ENCODE assay signal across 9 cellular contexts in the genomic region with DNA sequence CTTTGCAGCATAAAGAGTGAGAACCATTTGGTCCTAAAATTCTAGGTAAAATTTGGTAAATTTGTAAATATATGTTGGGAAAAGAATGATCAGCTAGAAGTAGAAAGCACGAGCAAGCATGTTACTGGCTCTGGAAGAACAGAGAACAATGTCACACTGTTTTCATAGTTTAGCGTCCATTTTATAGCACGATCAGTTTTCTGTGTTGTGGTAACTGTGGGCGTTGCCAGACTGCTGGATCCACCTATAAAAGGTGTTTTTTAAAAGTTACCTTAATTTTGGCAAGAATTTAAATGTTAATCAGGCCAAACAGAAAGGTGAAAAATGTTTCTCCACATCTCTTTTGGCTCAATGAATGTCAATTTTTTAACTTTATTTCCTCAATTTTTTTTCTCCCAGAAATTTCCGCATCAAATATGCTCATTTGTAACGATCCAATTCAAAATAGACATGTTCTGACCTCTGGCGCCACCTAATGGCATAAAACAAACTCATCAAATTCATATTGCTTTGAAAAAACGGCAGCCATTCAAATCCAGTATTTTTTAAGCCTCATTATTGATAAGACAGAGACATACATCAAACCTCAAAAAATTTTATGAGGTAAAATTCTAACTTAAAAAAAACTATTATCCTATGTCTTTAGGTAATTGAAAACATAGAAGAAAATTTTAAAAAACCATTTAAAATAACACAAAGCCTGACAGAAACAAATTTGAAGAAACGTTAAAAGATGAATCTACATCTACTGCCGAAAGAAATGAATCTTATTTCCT. TPM values are rescaled to one million over a fixed set of nuclear protein-coding genes. Genes with fewer than 3 reads are reported as not detected.
DNase-seq lines count a peak whose midpoint lies in the region; ATAC-seq and TF ChIP-seq lines count a peak whose summit lies in the region.
"Had no signal": no experiment of that assay in that cellular context is flagged by ENCODE, and none has a peak within 500 bp of the region (broad histone marks: within the 10 kb centered on the region; RNA-seq: fewer than 3 reads in every experiment).

No MANE protein-coding gene starts in this region.

- H3K36me3 Mint-ChIP-seq in CD4-positive, alpha-beta memory T cell: peaks cover 20% of the 10 kb centered on the region in 2 donors
- peaks cover 14% of the 10 kb centered on the region; the same call in 2 of the 3 replicates for H3K36me3 Mint-ChIP-seq in GM23338 (ENCODE audit: low read depth)
- peaks cover 31% of the 10 kb centered on the region for H3K36me3 Mint-ChIP-seq in activated T-helper 1 cell treated with anti-CD3 and anti-CD28 coated beads, Interleukin-12 subunit alpha, Interleukin-12 subunit beta, Interleukin-2, Interleukin-4 antibody, amounts not matched to agents 30 ng/mL and 10 ng/mL and 1 ng/mL, durations not matched to agents 14 hours and 24 hours and 36 hours (ENCODE audit: low read depth)

- ATAC-seq in GM23338 (no peak), HG03442 (IDR thresholded peaks at IDR 0.05; ENCODE audit: unreplicated experiment) (no peak)

- no peaks in the 10 kb centered on the region for H3F3A ChIP-seq in GM23338 (replicated peaks; ENCODE audit: low read depth)

- peak overlapping the region in 2 of 8 donors; percentile 43 to 75 for H3K4me3 Mint-ChIP-seq in CD4-positive, alpha-beta memory T cell
- H3K4me3 Mint-ChIP-seq in GM23338: no peak overlapping the region
- no peak overlapping the region for H3K4me3 Mint-ChIP-seq in activated T-helper 1 cell treated with anti-CD3 and anti-CD28 coated beads, Interleukin-12 subunit alpha, Interleukin-12 subunit beta, Interleukin-2, Interleukin-4 antibody, amounts not matched to agents 30 ng/mL and 10 ng/mL and 1 ng/mL, durations not matched to agents 14 hours and 24 hours and 36 hours

- POLR2A ChIA-PET in CD4-positive, alpha-beta memory T cell (lab: Charles Lee; ENCODE audit: partially characterized antibody): no interaction called here

- H3K27me3 Mint-ChIP-seq in CD4-positive, alpha-beta memory T cell: peaks cover 0 to 2% of the 10 kb centered on the region in 2 donors
- H3K27me3 Mint-ChIP-seq in GM23338 (ENCODE audit: insufficient read depth, low read depth, poor library complexity): peaks cover 5% of the 10 kb centered on the region
- H3K27me3 Mint-ChIP-seq in activated T-helper 1 cell treated with anti-CD3 and anti-CD28 coated beads, Interleukin-12 subunit alpha, Interleukin-12 subunit beta, Interleukin-2, Interleukin-4 antibody, amounts not matched to agents 30 ng/mL and 10 ng/mL and 1 ng/mL, durations not matched to agents 14 hours and 24 hours and 36 hours (ENCODE audit: insufficient read depth): peaks cover 2% of the 10 kb centered on the region

- peaks cover under 1 to 14% (median 7%) of the 10 kb centered on the region in 4 donors for H3K4me1 Mint-ChIP-seq in CD4-positive, alpha-beta memory T cell
- H3K4me1 Mint-ChIP-seq in GM23338: peaks cover 2% of the 10 kb centered on the region
- H3K4me1 Mint-ChIP-seq in activated T-helper 1 cell treated with anti-CD3 and anti-CD28 coated beads, Interleukin-12 subunit alpha, Interleukin-12 subunit beta, Interleukin-2, Interleukin-4 antibody, amounts not matched to agents 30 ng/mL and 10 ng/mL and 1 ng/mL, durations not matched to agents 14 hours and 24 hours and 36 hours (ENCODE audit: low read depth): peaks cover 23% of the 10 kb centered on the region

- no peak overlapping the region for H3K4me3 ChIP-seq in CD4-positive, alpha-beta memory T cell (ENCODE audit: low read length in 2 of 2)
- H3K4me3 ChIP-seq in GM23338 (no peak overlapping the region), ascending aorta (no peak overlapping the region)

- no peak overlapping the region for H3K4me2 ChIP-seq in GM23338

- H3K9me3 Mint-ChIP-seq in CD4-positive, alpha-beta memory T cell: no peaks in the 10 kb centered on the region
- no peaks in the 10 kb centered on the region for H3K9me3 Mint-ChIP-seq in GM23338
- H3K9me3 Mint-ChIP-seq in activated T-helper 1 cell treated with anti-CD3 and anti-CD28 coated beads, Interleukin-12 subunit alpha, Interleukin-12 subunit beta, Interleukin-2, Interleukin-4 antibody, amounts not matched to agents 30 ng/mL and 10 ng/mL and 1 ng/mL, durations not matched to agents 14 hours and 24 hours and 36 hours: no peaks in the 10 kb centered on the region

- CTCF ChIA-PET in CD4-positive, alpha-beta memory T cell (lab: Charles Lee; ENCODE audit: partially characterized antibody): interaction anchor here (0.8 to 7.5 kb wide), 6 partner anchors 10 to 71 kb away, joined by 3 to 100 read pairs (median 7); no protein-coding TSS in a partner anchor

- DNase-seq in CD4-positive, alpha-beta memory T cell: peak; percentile 42 to 61 (median 56)
- DNase-seq in GM23338 (ENCODE audit: low spot score): peak; percentile 62
- peak; percentile 21 for DNase-seq in NCI-H226
- DNase-seq in ascending aorta (ENCODE audit: low spot score in 2 of 2): no peak
- peak; percentile 61 for DNase-seq in kidney tubule cell (ENCODE audit: low spot score)
- no peak for DNase-seq in islet precursor cell
- no peak for DNase-seq in activated T-helper 1 cell treated with anti-CD3 and anti-CD28 coated beads, Interleukin-12 subunit alpha, Interleukin-12 subunit beta, Interleukin-2, Interleukin-4 antibody, amounts not matched to agents 30 ng/mL and 10 ng/mL and 1 ng/mL, durations not matched to agents 14 hours and 24 hours and 36 hours (ENCODE audit: low spot score)

- peak; percentile 67 to 87 for TF ChIP-seq CTCF in GM23338 (conservative IDR thresholded peaks at IDR 0.05; ENCODE audit: low read depth in 2 of 2)
- TF ChIP-seq CTCF in ascending aorta (IDR thresholded peaks at IDR 0.05): peak; percentile 48 to 64 (median 54)

- H3K27me3 ChIP-seq in CD4-positive, alpha-beta memory T cell (ENCODE audit: insufficient read depth, low read length): no peaks in the 10 kb centered on the region
- H3K27me3 ChIP-seq in GM23338 (ENCODE audit: insufficient read depth) (peaks cover 5% of the 10 kb centered on the region), ascending aorta (no peaks in the 10 kb centered on the region)

- H4K20me1 ChIP-seq in GM23338 (replicated peaks; ENCODE audit: insufficient read depth): no peaks in the 10 kb centered on the region

- H2AFZ ChIP-seq in GM23338: no peak overlapping the region

- no peak overlapping the region for H3K27ac ChIP-seq in CD4-positive, alpha-beta memory T cell (ENCODE audit: low read depth, low read length)
- no peak overlapping the region for H3K27ac ChIP-seq in GM23338 (ENCODE audit: low read depth)
- no peak overlapping the region for H3K27ac ChIP-seq in ascending aorta
- H3K27ac ChIP-seq: neutrophil had no signal

- peak overlapping the region in 2 of 7 donors; percentile 1 to 14 for H3K27ac Mint-ChIP-seq in CD4-positive, alpha-beta memory T cell
- H3K27ac Mint-ChIP-seq in GM23338: no peak overlapping the region
- H3K27ac Mint-ChIP-seq in activated T-helper 1 cell treated with anti-CD3 and anti-CD28 coated beads, Interleukin-12 subunit alpha, Interleukin-12 subunit beta, Interleukin-2, Interleukin-4 antibody, amounts not matched to agents 30 ng/mL and 10 ng/mL and 1 ng/mL, durations not matched to agents 14 hours and 24 hours and 36 hours: no peak overlapping the region

- intact Hi-C loops in CD4-positive, alpha-beta memory T cell (cut with micrococcal nuclease): loop anchor here (1.0 to 10.0 kb wide), 3 partner anchors 60 to 1940 kb away; no protein-coding TSS in a partner anchor
- intact Hi-C loops in ascending aorta (cut with DNase I): loop anchor here (5.0 kb wide), 1 partner anchor 72 kb away; no protein-coding TSS in a partner anchor
- intact Hi-C loops in activated T-helper 1 cell treated with anti-CD3 and anti-CD28 coated beads, Interleukin-12 subunit alpha, Interleukin-12 subunit beta, Interleukin-2, Interleukin-4 antibody, amounts not matched to agents 30 ng/mL and 10 ng/mL and 1 ng/mL, durations not matched to agents 14 hours and 24 hours and 36 hours (cut with micrococcal nuclease): loop anchor here (1.0 to 10.0 kb wide), 5 partner anchors 8 to 740 kb away; no protein-coding TSS in a partner anchor

- H3K9me3 ChIP-seq in CD4-positive, alpha-beta memory T cell (ENCODE audit: control insufficient read depth in 1 of 2, low read length in 2 of 2): no peaks in the 10 kb centered on the region
- H3K9me3 ChIP-seq in ascending aorta: no peaks in the 10 kb centered on the region
- H3K9me3 ChIP-seq: neutrophil had no signal

- peaks cover 9% of the 10 kb centered on the region for H3K4me1 ChIP-seq in CD4-positive, alpha-beta memory T cell (ENCODE audit: insufficient read depth, low read length)
- H3K4me1 ChIP-seq in GM23338 (ENCODE audit: insufficient read depth): peaks cover 2% of the 10 kb centered on the region; the same call in 1 of the 2 replicates
- H3K4me1 ChIP-seq in ascending aorta: no peaks in the 10 kb centered on the region

- no peaks in the 10 kb centered on the region for H3K9me2 ChIP-seq in GM23338 (ENCODE audit: insufficient read depth)

- peaks cover 11% of the 10 kb centered on the region for H3K36me3 ChIP-seq in CD4-positive, alpha-beta memory T cell (ENCODE audit: insufficient read depth, low read length)
- no peaks in the 10 kb centered on the region; the same call in none of the 2 replicates for H3K36me3 ChIP-seq in GM23338 (ENCODE audit: insufficient read depth)
- peaks cover 10 to 16% of the 10 kb centered on the region in 2 donors for H3K36me3 ChIP-seq in ascending aorta

- H3K79me2 ChIP-seq in GM23338 (replicated peaks; ENCODE audit: insufficient read depth): no peaks in the 10 kb centered on the region

RNA-seq across cellular contexts. Expression of gene GP5, which starts 5.5 kb away (rescaled TPM):
- 1 to 10 TPM; 3.8 to 4.2 TPM for total RNA-seq in CD4-positive, alpha-beta memory T cell
- polyA plus RNA-seq in CD4-positive, alpha-beta memory T cell: 1 to 10 TPM; 1.3 to 1.9 TPM
- total RNA-seq in GM23338 (2014; rRNA removed; shearing (Covaris generic)): 0.07 and 0.12 TPM in 2 replicates
- polyA plus RNA-seq in GM23338 (2016; fragmentation: Nextera tagmentation; extraction: Ambion mirVana): 0.15 TPM in 1 of 2 replicates, not detected in the other
- total RNA-seq in ascending aorta: 0.11 TPM
- total RNA-seq in activated T-helper 1 cell treated with anti-CD3 and anti-CD28 coated beads, Interleukin-12 subunit alpha, Interleukin-12 subunit beta, Interleukin-2, Interleukin-4 antibody, amounts not matched to agents 30 ng/mL and 10 ng/mL and 1 ng/mL, durations not matched to agents 14 hours and 24 hours and 36 hours: 0.27 and 0.31 TPM in 2 replicates

RNA-seq across cellular contexts. Expression of gene LRRC15, which starts 35.0 kb away (rescaled TPM):
- not detected for total RNA-seq in CD4-positive, alpha-beta memory T cell
- polyA plus RNA-seq in CD4-positive, alpha-beta memory T cell: not detected
- total RNA-seq in GM23338 (2014; rRNA removed; shearing (Covaris generic)): 0.14 TPM in 1 of 2 replicates, not detected in the other
- polyA plus RNA-seq in GM23338 (2016; fragmentation: Nextera tagmentation; extraction: Ambion mirVana): 0.05 TPM in 1 of 2 replicates, not detected in the other
- total RNA-seq in ascending aorta: not detected
- not detected in 2 replicates for total RNA-seq in activated T-helper 1 cell treated with anti-CD3 and anti-CD28 coated beads, Interleukin-12 subunit alpha, Interleukin-12 subunit beta, Interleukin-2, Interleukin-4 antibody, amounts not matched to agents 30 ng/mL and 10 ng/mL and 1 ng/mL, durations not matched to agents 14 hours and 24 hours and 36 hours

RNA-seq across cellular contexts. Expression of gene CPN2, which starts 53.4 kb away (rescaled TPM):
- total RNA-seq in CD4-positive, alpha-beta memory T cell: not detected
- not detected for polyA plus RNA-seq in CD4-positive, alpha-beta memory T cell
- 0.14 TPM in 1 of 2 replicates, not detected in the other for total RNA-seq in GM23338 (2014; rRNA removed; shearing (Covaris generic))
- 0.10 TPM in 1 of 2 replicates, not detected in the other for polyA plus RNA-seq in GM23338 (2016; fragmentation: Nextera tagmentation; extraction: Ambion mirVana)
- not detected for total RNA-seq in ascending aorta
- not detected in 2 replicates for total RNA-seq in activated T-helper 1 cell treated with anti-CD3 and anti-CD28 coated beads, Interleukin-12 subunit alpha, Interleukin-12 subunit beta, Interleukin-2, Interleukin-4 antibody, amounts not matched to agents 30 ng/mL and 10 ng/mL and 1 ng/mL, durations not matched to agents 14 hours and 24 hours and 36 hours

Comparison
In these comparisons a context has a peak if more than half of its experiments do, and no peak if none do; other contexts are left out.
1. DNase-seq: peak in CD4-positive, alpha-beta memory T cell (5 of 5), GM23338 (single experiment), NCI-H226 (single experiment) and kidney tubule cell (single experiment); none in ascending aorta (0 of 2), islet precursor cell (single experiment) and activated T-helper 1 cell treated with anti-CD3 and anti-CD28 coated beads, Interleukin-12 subunit alpha, Interleukin-12 subunit beta, Interleukin-2, Interleukin-4 antibody, amounts not matched to agents 30 ng/mL and 10 ng/mL and 1 ng/mL, durations not matched to agents 14 hours and 24 hours and 36 hours (single experiment).